Comparison of ENCODE assay signal across 18 cellular contexts in the genomic region with DNA sequence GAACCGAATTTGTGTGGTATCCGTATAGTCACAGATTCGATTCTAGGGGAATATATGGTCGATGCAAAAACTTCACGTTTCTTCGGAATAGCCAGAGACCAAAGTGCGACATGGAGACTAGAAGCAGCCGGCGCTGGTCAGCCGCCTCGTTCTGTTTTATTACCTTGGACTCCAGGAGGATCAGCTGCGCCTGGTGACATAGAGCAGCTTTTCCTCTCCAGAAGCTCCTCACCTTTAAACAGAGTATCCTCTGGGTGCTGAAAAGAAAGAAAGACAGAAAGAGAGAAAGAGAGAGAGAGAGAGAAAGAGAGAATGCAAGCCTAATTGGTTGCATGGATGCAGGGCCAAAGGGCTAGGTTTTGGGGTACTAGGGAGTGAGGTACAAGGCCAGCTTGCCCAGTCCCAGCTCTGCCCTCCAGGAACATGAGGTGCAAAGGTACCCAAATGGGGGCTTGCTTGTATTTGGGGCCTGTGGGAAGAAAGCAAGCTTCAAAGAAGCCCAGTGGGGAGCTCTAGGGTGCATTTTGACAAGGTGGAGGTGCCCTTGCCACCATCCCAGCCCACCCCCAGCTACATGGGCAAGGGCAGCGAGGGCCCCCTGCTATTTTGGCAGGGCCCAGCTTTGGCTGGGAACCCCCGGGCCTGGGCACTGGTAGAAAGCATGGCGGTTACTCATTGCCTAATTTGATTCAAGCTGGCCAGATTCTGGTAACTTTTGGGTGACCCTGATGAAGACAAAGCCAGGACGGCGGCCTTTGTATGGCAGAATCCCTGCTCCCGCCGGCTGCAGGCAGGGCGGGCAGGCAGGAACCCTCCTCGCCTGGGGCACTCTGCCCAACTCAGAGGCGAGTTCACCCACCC. TPM values are rescaled to one million over a fixed set of nuclear protein-coding genes. Genes with fewer than 3 reads are reported as not detected.
"Had no signal": no experiment of that assay in that cellular context is flagged by ENCODE, and none has a peak within 500 bp of the region (broad histone marks: within the 10 kb centered on the region; RNA-seq: fewer than 3 reads in every experiment).

No MANE protein-coding gene starts in this region.

- ATAC-seq: activated CD4-positive, CD25-positive, alpha-beta regulatory T cell treated with anti-CD3 and anti-CD28 coated beads, Interleukin-2, amount 50 U/mL, for 24 hours; left cardiac atrium; mucosa of descending colon; natural killer cell had no signal

- H3K27ac ChIP-seq: coronary artery, epithelial cell of prostate, hepatocyte, ovary had no signal

- H3K79me2 ChIP-seq: hepatocyte had no signal

- H3K36me3 ChIP-seq: ovary had no signal

- DNase-seq: activated CD4-positive, alpha-beta T cell treated with anti-CD3 and anti-CD28 coated beads, Interleukin-2, amount 50 U/mL, for 4 hours; activated naive CD4-positive, alpha-beta T cell treated with Interleukin-2 at 50 U/mL for 16 hours; activated T-cell treated with anti-CD3 and anti-CD28 coated beads, Interleukin-2, amount 50 U/mL, for 48 hours; caudate nucleus; effector CD8-positive, alpha-beta T cell; left cardiac atrium; mucosa of descending colon; natural killer cell; ovary; SIG-M5; small intestine; stimulated activated naive CD4-positive, alpha-beta T cell; trophoblast cell had no signal

- H3K9me3 ChIP-seq: mucosa of descending colon, ovary had no signal

- H3K27me3 ChIP-seq: ovary had no signal

- H2AFZ ChIP-seq: hepatocyte had no signal

- H3K4me3 ChIP-seq: hepatocyte, mucosa of descending colon had no signal

RNA-seq across cellular contexts. Expression of a gene that starts 0.8 kb away (rescaled TPM):
- total RNA-seq: natural killer cell; T-helper 2 cell treated with Interferon-gamma antibody and Interleukin-4, amounts not matched to agents 100 ng/mL and 5 ng/mL, for 36 hours had no signal

RNA-seq across cellular contexts. Expression of a gene that starts 6.5 kb away (rescaled TPM):
- total RNA-seq: natural killer cell; T-helper 2 cell treated with Interferon-gamma antibody and Interleukin-4, amounts not matched to agents 100 ng/mL and 5 ng/mL, for 36 hours had no signal

RNA-seq across cellular contexts. Expression of a gene that starts 21.1 kb away (rescaled TPM):
- total RNA-seq: natural killer cell; T-helper 2 cell treated with Interferon-gamma antibody and Interleukin-4, amounts not matched to agents 100 ng/mL and 5 ng/mL, for 36 hours had no signal

RNA-seq across cellular contexts. Expression of a gene that starts 28.0 kb away (rescaled TPM):
- total RNA-seq: natural killer cell; T-helper 2 cell treated with Interferon-gamma antibody and Interleukin-4, amounts not matched to agents 100 ng/mL and 5 ng/mL, for 36 hours had no signal

RNA-seq across cellular contexts. Expression of a gene that starts 34.0 kb away (rescaled TPM):
- total RNA-seq: left cardiac atrium; natural killer cell; T-helper 2 cell treated with Interferon-gamma antibody and Interleukin-4, amounts not matched to agents 100 ng/mL and 5 ng/mL, for 36 hours had no signal
